In genomic region chrX:101232316-101232715, GRCh38 we compare ENCODE assay signal across 22 cellular contexts. TPM values are rescaled to one million over a fixed set of nuclear protein-coding genes. Genes with fewer than 3 reads are reported as not detected.
"Had no signal": no experiment of that assay in that cellular context is flagged by ENCODE, and none has a peak within 500 bp of the region (broad histone marks: within the 10 kb centered on the region; RNA-seq: fewer than 3 reads in every experiment).

No MANE protein-coding gene starts in this region.

- DNase-seq: activated CD4-positive, alpha-beta T cell treated with anti-CD3 and anti-CD28 coated beads, Interleukin-2, amount 50 U/mL, for 1 hour; activated CD4-positive, CD25-positive, alpha-beta regulatory T cell treated with anti-CD3 and anti-CD28 coated beads, Interleukin-2, amount 50 U/mL, for 72 hours; activated CD8-positive, alpha-beta T cell treated with anti-CD3 and anti-CD28 coated beads, Interleukin-2, amount 10 ng/mL, durations not matched to agents 7 days and 5 days; activated gamma-delta T cell; aorta; central memory CD4-positive, alpha-beta T cell; dorsolateral prefrontal cortex; effector memory CD8-positive, alpha-beta T cell; esophagus squamous epithelium; heart left ventricle; islet precursor cell; left cardiac atrium; midbrain; natural killer cell; ovary; stimulated activated CD4-positive, alpha-beta T cell treated with anti-CD3 and anti-CD28 coated beads, Interleukin-4, amount 100 ng/mL, for 24 hours; stimulated activated naive CD4-positive, alpha-beta T cell treated with Interleukin-2 at 50 U/mL for 16 hours had no signal

- H3K9me3 ChIP-seq: esophagus squamous epithelium, heart left ventricle, ovary, prostate gland, thoracic aorta, vagina had no signal

- H3K4me1 ChIP-seq: esophagus squamous epithelium, heart left ventricle, prostate gland, vagina had no signal

- ATAC-seq: activated CD8-positive, alpha-beta T cell treated with anti-CD3 and anti-CD28 coated beads, Interleukin-2, amount 10 ng/mL, durations not matched to agents 7 days and 5 days; activated naive CD4-positive, alpha-beta T cell treated with anti-CD3 and anti-CD28 coated beads, Interleukin-2, amount 50 U/mL, for 72 hours; effector memory CD8-positive, alpha-beta T cell; heart left ventricle; left cardiac atrium; natural killer cell had no signal

- H3K27me3 ChIP-seq: esophagus squamous epithelium, ovary, vagina had no signal

- H3K4me3 ChIP-seq: dorsolateral prefrontal cortex, esophagus squamous epithelium, heart left ventricle, ovary, prostate gland, thoracic aorta, vagina had no signal

- H3K36me3 ChIP-seq: esophagus squamous epithelium, heart left ventricle, ovary, prostate gland, thoracic aorta, vagina had no signal

- H3K27ac ChIP-seq: esophagus squamous epithelium, heart left ventricle, ovary, prostate gland, thoracic aorta, vagina had no signal

RNA-seq across cellular contexts. Expression of gene DRP2, which starts 12.7 kb away (rescaled TPM):
- polyA plus RNA-seq: liver had no signal

RNA-seq across cellular contexts. Expression of gene TAF7L, which starts 58.8 kb away (rescaled TPM):
- total RNA-seq: aorta, heart left ventricle, natural killer cell, thoracic aorta had no signal
